In genomic region chr12:12681061-12681765, GRCh38 we compare ENCODE assay signal across 18 cellular contexts. TPM values are rescaled to one million over a fixed set of nuclear protein-coding genes. Genes with fewer than 3 reads are reported as not detected.
DNase-seq lines count a peak whose midpoint lies in the region; ATAC-seq and TF ChIP-seq lines count a peak whose summit lies in the region.
"Had no signal": no experiment of that assay in that cellular context is flagged by ENCODE, and none has a peak within 500 bp of the region (broad histone marks: within the 10 kb centered on the region; RNA-seq: fewer than 3 reads in every experiment).

No MANE protein-coding gene starts in this region.

- no peaks in the 10 kb centered on the region for H3K9me2 ChIP-seq in neural cell (ENCODE audit: insufficient read depth, low read length)

- no peak for DNase-seq in activated naive CD8-positive, alpha-beta T cell treated with anti-CD3 and anti-CD28 coated beads, Interleukin-2, amount 10 ng/mL, durations not matched to agents 7 days and 5 days
- no peak for DNase-seq in activated naive CD8-positive, alpha-beta T cell treated with anti-CD3 and anti-CD28 coated beads, Interleukin-2, amount 50 U/mL, for 24 hours
- no peak for DNase-seq in immature natural killer cell
- DNase-seq: CD8-positive, alpha-beta T cell; DMS79; NCI-H1092 treated with DMSO at 0.1 percent for 48 hours; NCI-H187; NCI-H345; NCI-H524 treated with DMSO at 0.1 percent for 48 hours; Right ventricle myocardium superior; SW 1271 had no signal

- H3K4me3 Mint-ChIP-seq in activated naive CD8-positive, alpha-beta T cell treated with anti-CD3 and anti-CD28 coated beads, Interleukin-2, amount 10 ng/mL, durations not matched to agents 7 days and 5 days = no peak overlapping the region
- H3K4me3 Mint-ChIP-seq in activated naive CD8-positive, alpha-beta T cell treated with anti-CD3 and anti-CD28 coated beads, Interleukin-2, amount 50 U/mL, for 24 hours = no peak overlapping the region
- H3K4me3 Mint-ChIP-seq in brain = peak overlapping the region; percentile 66 to 99 (median 82)
- no peak overlapping the region for H3K4me3 Mint-ChIP-seq in immature natural killer cell
- H3K4me3 Mint-ChIP-seq: CD8-positive, alpha-beta T cell had no signal

- H3K27me3 Mint-ChIP-seq in activated naive CD8-positive, alpha-beta T cell treated with anti-CD3 and anti-CD28 coated beads, Interleukin-2, amount 10 ng/mL, durations not matched to agents 7 days and 5 days = no peaks in the 10 kb centered on the region
- H3K27me3 Mint-ChIP-seq in activated naive CD8-positive, alpha-beta T cell treated with anti-CD3 and anti-CD28 coated beads, Interleukin-2, amount 50 U/mL, for 24 hours = no peaks in the 10 kb centered on the region
- H3K27me3 Mint-ChIP-seq in brain (peaks cover 6% of the 10 kb centered on the region), immature natural killer cell (ENCODE audit: low read depth in 3 of 3) (peaks cover 0 to 4% (median 2%) of the 10 kb centered on the region in 3 donors)

- H3K9me3 ChIP-seq in neural cell (ENCODE audit: low read length) = no peaks in the 10 kb centered on the region
- H3K9me3 ChIP-seq: A549; BLaER1 treated with 17β-estradiol and CSF1 and Interleukin-3, amounts not matched to agents 10 nM and 100 nM; HAP-1 had no signal

- H3K27ac Mint-ChIP-seq in activated naive CD8-positive, alpha-beta T cell treated with anti-CD3 and anti-CD28 coated beads, Interleukin-2, amount 10 ng/mL, durations not matched to agents 7 days and 5 days = peak overlapping the region; percentile 7
- no peak overlapping the region for H3K27ac Mint-ChIP-seq in activated naive CD8-positive, alpha-beta T cell treated with anti-CD3 and anti-CD28 coated beads, Interleukin-2, amount 50 U/mL, for 24 hours
- H3K27ac Mint-ChIP-seq in brain = peak overlapping the region in 4 of 5 experiments; percentile 15 to 88 (median 45)
- no peak overlapping the region for H3K27ac Mint-ChIP-seq in immature natural killer cell
- H3K27ac Mint-ChIP-seq: CD8-positive, alpha-beta T cell had no signal

- H3K36me3 Mint-ChIP-seq in activated naive CD8-positive, alpha-beta T cell treated with anti-CD3 and anti-CD28 coated beads, Interleukin-2, amount 10 ng/mL, durations not matched to agents 7 days and 5 days = peaks cover 4% of the 10 kb centered on the region
- no peaks in the 10 kb centered on the region for H3K36me3 Mint-ChIP-seq in activated naive CD8-positive, alpha-beta T cell treated with anti-CD3 and anti-CD28 coated beads, Interleukin-2, amount 50 U/mL, for 24 hours (ENCODE audit: low read depth)
- H3K36me3 Mint-ChIP-seq in brain (peaks cover 11% of the 10 kb centered on the region), immature natural killer cell (no peaks in the 10 kb centered on the region)
- H3K36me3 Mint-ChIP-seq: CD8-positive, alpha-beta T cell had no signal

- peaks cover 9% of the 10 kb centered on the region for H3F3A ChIP-seq in neural cell (ENCODE audit: insufficient read depth, low read length, poor library complexity, severe bottlenecking)

- no peak overlapping the region for H3K27ac ChIP-seq in neural cell (ENCODE audit: low read length)
- H3K27ac ChIP-seq: A549; BLaER1 treated with 17β-estradiol and CSF1 and Interleukin-3, amounts not matched to agents 10 nM and 100 nM had no signal

- H3K4me3 ChIP-seq in neural cell (ENCODE audit: low read length) = peak overlapping the region; percentile 81
- H3K4me3 ChIP-seq: A549; BLaER1 treated with 17β-estradiol and CSF1 and Interleukin-3, amounts not matched to agents 10 nM and 100 nM; HAP-1 had no signal

- no peaks in the 10 kb centered on the region for H3K36me3 ChIP-seq in neural cell (ENCODE audit: insufficient read depth, low read length)
- H3K36me3 ChIP-seq: BLaER1 treated with 17β-estradiol and CSF1 and Interleukin-3, amounts not matched to agents 10 nM and 100 nM; HAP-1 had no signal

- H2AFZ ChIP-seq in neural cell (ENCODE audit: low read depth, low read length) = no peak overlapping the region

- no peak for TF ChIP-seq EP300 in neural cell (conservative IDR thresholded peaks at IDR 0.05; ENCODE audit: poor library complexity, severe bottlenecking)

- peaks cover 68% of the 10 kb centered on the region for H3K79me2 ChIP-seq in neural cell (replicated peaks; ENCODE audit: insufficient read depth, low read length)

- POLR2A ChIA-PET in activated naive CD8-positive, alpha-beta T cell treated with anti-CD3 and anti-CD28 coated beads, Interleukin-2, amount 10 ng/mL, durations not matched to agents 7 days and 5 days (lab: Charles Lee) = no interaction called here

- no peak for TF ChIP-seq RAD21 in neural cell (conservative IDR thresholded peaks at IDR 0.05)

- no peak for TF ChIP-seq CTCF in brain (conservative IDR thresholded peaks at IDR 0.05)
- TF ChIP-seq CTCF in neural cell (IDR thresholded peaks at IDR 0.05; ENCODE audit: poor library complexity, severe bottlenecking) = no peak

- no peak for ATAC-seq in activated naive CD8-positive, alpha-beta T cell treated with anti-CD3 and anti-CD28 coated beads, Interleukin-2, amount 10 ng/mL, durations not matched to agents 7 days and 5 days (ENCODE audit: low read depth)
- no peak for ATAC-seq in activated naive CD8-positive, alpha-beta T cell treated with anti-CD3 and anti-CD28 coated beads, Interleukin-2, amount 50 U/mL, for 24 hours
- ATAC-seq in HG03460 (IDR thresholded peaks at IDR 0.05; ENCODE audit: unreplicated experiment) (no peak), HG02840 (IDR thresholded peaks at IDR 0.05; ENCODE audit: low FRiP score, unreplicated experiment) (no peak)
- ATAC-seq: A549; CD8-positive, alpha-beta T cell had no signal

- H3K4me2 ChIP-seq in neural cell (ENCODE audit: low read length) = peak overlapping the region; percentile 92
- H3K4me2 ChIP-seq: A549; BLaER1 treated with 17β-estradiol and CSF1 and Interleukin-3, amounts not matched to agents 10 nM and 100 nM had no signal

- no peaks in the 10 kb centered on the region for H3K27me3 ChIP-seq in neural cell (ENCODE audit: insufficient read depth, low read depth, low read length)
- H3K27me3 ChIP-seq: BLaER1 treated with 17β-estradiol and CSF1 and Interleukin-3, amounts not matched to agents 10 nM and 100 nM had no signal

- peaks cover 4% of the 10 kb centered on the region for H3K4me1 Mint-ChIP-seq in activated naive CD8-positive, alpha-beta T cell treated with anti-CD3 and anti-CD28 coated beads, Interleukin-2, amount 10 ng/mL, durations not matched to agents 7 days and 5 days
- H3K4me1 Mint-ChIP-seq in activated naive CD8-positive, alpha-beta T cell treated with anti-CD3 and anti-CD28 coated beads, Interleukin-2, amount 50 U/mL, for 24 hours = no peaks in the 10 kb centered on the region
- H3K4me1 Mint-ChIP-seq in brain (peaks cover 80% of the 10 kb centered on the region), immature natural killer cell (no peaks in the 10 kb centered on the region)

- no peak overlapping the region for H3K9ac ChIP-seq in neural cell (ENCODE audit: low read length)
- H3K9ac ChIP-seq: BLaER1 treated with 17β-estradiol and CSF1 and Interleukin-3, amounts not matched to agents 10 nM and 100 nM had no signal

- no peaks in the 10 kb centered on the region for H3K9me3 Mint-ChIP-seq in activated naive CD8-positive, alpha-beta T cell treated with anti-CD3 and anti-CD28 coated beads, Interleukin-2, amount 10 ng/mL, durations not matched to agents 7 days and 5 days
- H3K9me3 Mint-ChIP-seq in activated naive CD8-positive, alpha-beta T cell treated with anti-CD3 and anti-CD28 coated beads, Interleukin-2, amount 50 U/mL, for 24 hours = no peaks in the 10 kb centered on the region
- H3K9me3 Mint-ChIP-seq in brain (peaks cover 0 to 2% (median 0%) of the 10 kb centered on the region in 5 experiments), immature natural killer cell (no peaks in the 10 kb centered on the region)
- H3K9me3 Mint-ChIP-seq: CD8-positive, alpha-beta T cell had no signal

- no peaks in the 10 kb centered on the region for H4K20me1 ChIP-seq in neural cell (ENCODE audit: insufficient read depth)
- H4K20me1 ChIP-seq: BLaER1 treated with 17β-estradiol and CSF1 and Interleukin-3, amounts not matched to agents 10 nM and 100 nM had no signal

TF ChIP-seq in neural cell, 6 proteins besides CTCF, POLR2A, EP300 and RAD21:
- TF ChIP-seq TAF1 (IDR thresholded peaks at IDR 0.05; ENCODE audit: low read depth) = no peak

RNA-seq across cellular contexts. Expression of gene GPR19, which starts 14.8 kb away (rescaled TPM):
- total RNA-seq in activated naive CD8-positive, alpha-beta T cell treated with anti-CD3 and anti-CD28 coated beads, Interleukin-2, amount 10 ng/mL, durations not matched to agents 7 days and 5 days = 1 to 10 TPM; 7.7 to 8.0 TPM
- polyA plus RNA-seq in brain (ENCODE audit: insufficient read depth, low read depth, low replicate concordance) = 11.3 TPM
- 44.2 and 53.4 TPM in 2 replicates for polyA plus RNA-seq in neural cell
- 116 and 127 TPM in 2 replicates for polyA minus RNA-seq in neural cell
- under 1 TPM in 2 of 3 donors, not detected in 1; 0.37 to 0.65 TPM for polyA plus RNA-seq in immature natural killer cell
- total RNA-seq: Right ventricle myocardium superior had no signal

RNA-seq across cellular contexts. Expression of gene CDKN1B, which starts 36.0 kb away (rescaled TPM):
- 100 to 1,000 TPM; 135 to 136 TPM for total RNA-seq in activated naive CD8-positive, alpha-beta T cell treated with anti-CD3 and anti-CD28 coated beads, Interleukin-2, amount 10 ng/mL, durations not matched to agents 7 days and 5 days
- 81.4 TPM for polyA plus RNA-seq in brain (ENCODE audit: insufficient read depth, low read depth, low replicate concordance)
- polyA plus RNA-seq in neural cell = 106 and 107 TPM in 2 replicates
- 86.6 and 95.9 TPM in 2 replicates for polyA minus RNA-seq in neural cell
- 10 to 100 TPM in 2 of 3 donors, 1 to 10 TPM in 1; 4.4 to 17.6 (median 17.4) TPM for polyA plus RNA-seq in immature natural killer cell

Comparison
In these comparisons a context has a peak if more than half of its experiments do, and no peak if none do; other contexts are left out.
1. H3K27ac Mint-ChIP-seq: peak in activated naive CD8-positive, alpha-beta T cell treated with anti-CD3 and anti-CD28 coated beads, Interleukin-2, amount 10 ng/mL, durations not matched to agents 7 days and 5 days (single experiment) and brain (4 of 5); none in activated naive CD8-positive, alpha-beta T cell treated with anti-CD3 and anti-CD28 coated beads, Interleukin-2, amount 50 U/mL, for 24 hours (single experiment) and immature natural killer cell (0 of 6).
2. H3K4me3 Mint-ChIP-seq: peak in brain (5 of 5); none in activated naive CD8-positive, alpha-beta T cell treated with anti-CD3 and anti-CD28 coated beads, Interleukin-2, amount 10 ng/mL, durations not matched to agents 7 days and 5 days (single experiment), activated naive CD8-positive, alpha-beta T cell treated with anti-CD3 and anti-CD28 coated beads, Interleukin-2, amount 50 U/mL, for 24 hours (single experiment) and immature natural killer cell (0 of 5).